Comparison of ENCODE assay signal across 30 cellular contexts in the genomic region with DNA sequence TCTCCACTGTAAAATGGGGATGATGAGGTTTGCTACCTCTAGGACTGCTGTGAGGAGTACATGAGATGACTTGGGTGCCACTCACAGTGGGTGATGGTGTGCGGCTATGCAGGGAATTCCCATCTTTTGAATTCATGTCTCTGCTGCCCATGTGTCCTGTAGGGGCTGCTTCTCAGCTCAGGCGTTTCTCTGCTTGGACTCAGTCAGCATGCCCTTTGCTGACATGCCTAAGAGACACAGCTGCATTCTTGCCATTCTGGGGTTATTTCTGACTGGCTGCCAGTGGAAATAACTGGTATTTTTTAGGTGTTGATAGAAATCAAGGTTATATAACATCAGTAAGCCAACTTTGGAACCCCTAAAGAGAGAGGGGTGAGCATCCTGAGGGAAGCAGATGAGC.
"Had no signal": no experiment of that assay in that cellular context is flagged by ENCODE, and none has a peak within 500 bp of the region (broad histone marks: within the 10 kb centered on the region; RNA-seq: fewer than 3 reads in every experiment).

No MANE protein-coding gene starts in this region.

- H3K27ac ChIP-seq: adrenal gland, gastrocnemius medialis, hepatocyte, right lobe of liver, skin epidermis, thoracic aorta, uterus, VCaP had no signal

- H3K4me1 ChIP-seq: adrenal gland, gastrocnemius medialis, right lobe of liver, uterus had no signal

- H3K4me1 Mint-ChIP-seq: brain; memory B cell; stimulated activated effector memory CD8-positive, alpha-beta T cell treated with anti-CD3 and anti-CD28 coated beads, Interleukin-12 subunit alpha, Interleukin-12 subunit beta, amount 100 ng/mL, for 72 hours had no signal

- H3K4me3 Mint-ChIP-seq: activated naive CD8-positive, alpha-beta T cell; brain; effector memory CD8-positive, alpha-beta T cell; memory B cell; natural killer cell treated with Interleukin-12 subunit alpha and Interleukin-12 subunit beta and Interleukin-15 and Interleukin-18, amount 100 ng/mL, for 72 hours; stimulated activated effector memory CD8-positive, alpha-beta T cell treated with anti-CD3 and anti-CD28 coated beads, Interleukin-12 subunit alpha, Interleukin-12 subunit beta, amount 100 ng/mL, for 72 hours; stimulated activated naive CD8-positive, alpha-beta T cell treated with anti-CD3 and anti-CD28 coated beads, Interleukin-15, Interleukin-2, amounts not matched to agents 100 ng/mL and 50 ng/mL, for 24 hours had no signal

- ATAC-seq: effector memory CD8-positive, alpha-beta T cell; gastrocnemius medialis; left colon; natural killer cell treated with Interleukin-12 subunit alpha and Interleukin-12 subunit beta and Interleukin-15 and Interleukin-18, amount 100 ng/mL, for 72 hours; right lobe of liver; stimulated activated effector memory CD8-positive, alpha-beta T cell treated with anti-CD3 and anti-CD28 coated beads, Interleukin-12 subunit alpha, Interleukin-12 subunit beta, amount 100 ng/mL, for 72 hours had no signal

- DNase-seq: activated CD4-positive, alpha-beta T cell treated with anti-CD3 and anti-CD28 coated beads for 48 hours; activated CD4-positive, alpha-beta T cell treated with anti-CD3 and anti-CD28 coated beads, Interleukin-2, amount 50 U/mL, for 48 hours; activated CD8-positive, alpha-beta memory T cell treated with anti-CD3 and anti-CD28 coated beads for 24 hours; activated effector memory CD4-positive, alpha-beta T cell treated with Interleukin-2 at 50 U/mL for 16 hours; activated naive CD4-positive, alpha-beta T cell treated with Interleukin-2 at 50 U/mL for 16 hours; adrenal gland; aorta; cortex of kidney; effector memory CD8-positive, alpha-beta T cell; erythroblast; gastrocnemius medialis; left colon; midbrain; posterior cingulate gyrus; right lobe of liver; stimulated activated CD4-positive, alpha-beta T cell treated with anti-CD3 and anti-CD28 coated beads, Interleukin-12 subunit alpha, Interleukin-12 subunit beta, amount 100 ng/mL, for 4 hours; stimulated activated CD4-positive, alpha-beta T cell treated with anti-CD3 and anti-CD28 coated beads, Interleukin-4, amount 100 ng/mL, for 24 hours; T-helper 9 cell; trophoblast cell; uterus had no signal

- H3K27me3 ChIP-seq: adrenal gland, gastrocnemius medialis, hepatocyte, right lobe of liver, uterus had no signal

- H3K36me3 Mint-ChIP-seq: brain; stimulated activated effector memory CD8-positive, alpha-beta T cell treated with anti-CD3 and anti-CD28 coated beads, Interleukin-12 subunit alpha, Interleukin-12 subunit beta, amount 100 ng/mL, for 72 hours had no signal

- H3K9me3 ChIP-seq: adrenal gland, gastrocnemius medialis, right lobe of liver, thoracic aorta, uterus had no signal

- H3K4me3 ChIP-seq: adrenal gland, gastrocnemius medialis, hepatocyte, right lobe of liver, skin epidermis, thoracic aorta, uterus had no signal

- H3K36me3 ChIP-seq: adrenal gland, gastrocnemius medialis, right lobe of liver, thoracic aorta, uterus had no signal

- H3K27ac Mint-ChIP-seq: activated naive CD8-positive, alpha-beta T cell; brain; effector memory CD8-positive, alpha-beta T cell; memory B cell; natural killer cell treated with Interleukin-12 subunit alpha and Interleukin-12 subunit beta and Interleukin-15 and Interleukin-18, amount 100 ng/mL, for 72 hours; stimulated activated effector memory CD8-positive, alpha-beta T cell treated with anti-CD3 and anti-CD28 coated beads, Interleukin-12 subunit alpha, Interleukin-12 subunit beta, amount 100 ng/mL, for 72 hours; stimulated activated naive CD8-positive, alpha-beta T cell treated with anti-CD3 and anti-CD28 coated beads, Interleukin-15, Interleukin-2, amounts not matched to agents 100 ng/mL and 50 ng/mL, for 24 hours had no signal
